Comparison of ENCODE assay signal across 22 cellular contexts in genomic region chr20:46696791-46697279, GRCh38. TPM values are rescaled to one million over a fixed set of nuclear protein-coding genes. Genes with fewer than 3 reads are reported as not detected.
"Had no signal": no experiment of that assay in that cellular context is flagged by ENCODE, and none has a peak within 500 bp of the region (broad histone marks: within the 10 kb centered on the region; RNA-seq: fewer than 3 reads in every experiment).

No MANE protein-coding gene starts in this region.

- ATAC-seq: activated CD8-positive, alpha-beta T cell treated with anti-CD3 and anti-CD28 coated beads for 36 hours; activated T-helper 17 cell treated with anti-CD3 and anti-CD28 coated beads, Interleukin-2, amount 50 U/mL, for 72 hours; body of pancreas; naive thymus-derived CD8-positive, alpha-beta T cell; upper lobe of right lung had no signal

- H3K79me2 ChIP-seq: hepatocyte had no signal

- H3K27ac Mint-ChIP-seq: activated B cell treated with CpG ODN at 0.5 μM for 24 hours; activated CD4-positive, alpha-beta T cell treated with anti-CD3 and anti-CD28 coated beads, Interleukin-2, amount 10 ng/mL, durations not matched to agents 24 days and 14 days; activated CD8-positive, alpha-beta T cell treated with anti-CD3 and anti-CD28 coated beads for 36 hours; activated naive CD8-positive, alpha-beta T cell treated with anti-CD3 and anti-CD28 coated beads, Interleukin-2, amount 10 ng/mL, durations not matched to agents 7 days and 5 days; activated T-helper 17 cell treated with anti-CD3 and anti-CD28 coated beads, Interleukin-2, amount 50 U/mL, for 72 hours; naive thymus-derived CD8-positive, alpha-beta T cell; T-helper 2 cell treated with Interferon-gamma antibody and Interleukin-4, amounts not matched to agents 5 μg/mL and 100 μg/mL, for 36 hours had no signal

- H3K4me1 Mint-ChIP-seq: activated T-helper 17 cell treated with anti-CD3 and anti-CD28 coated beads, Interleukin-2, amount 50 U/mL, for 72 hours had no signal

- H3K9me3 ChIP-seq: body of pancreas, upper lobe of right lung had no signal

- H3K27me3 ChIP-seq: body of pancreas, hepatocyte had no signal

- FAIRE-seq: colon had no signal

- H3K4me1 ChIP-seq: body of pancreas, upper lobe of right lung had no signal

- H3K4me3 ChIP-seq: body of pancreas, dorsolateral prefrontal cortex, hepatocyte, upper lobe of right lung had no signal

- H3K27ac ChIP-seq: body of pancreas, epithelial cell of prostate, upper lobe of right lung had no signal

- H3K9me3 Mint-ChIP-seq: activated B cell treated with CpG ODN at 0.5 μM for 24 hours; activated CD4-positive, alpha-beta T cell treated with anti-CD3 and anti-CD28 coated beads, Interleukin-2, amount 10 ng/mL, durations not matched to agents 24 days and 14 days; activated CD8-positive, alpha-beta T cell treated with anti-CD3 and anti-CD28 coated beads for 36 hours; activated naive CD8-positive, alpha-beta T cell treated with anti-CD3 and anti-CD28 coated beads, Interleukin-2, amount 10 ng/mL, durations not matched to agents 7 days and 5 days; naive thymus-derived CD8-positive, alpha-beta T cell; T-helper 2 cell treated with Interferon-gamma antibody and Interleukin-4, amounts not matched to agents 5 μg/mL and 100 μg/mL, for 36 hours had no signal

- H3K36me3 Mint-ChIP-seq: activated naive CD8-positive, alpha-beta T cell treated with anti-CD3 and anti-CD28 coated beads, Interleukin-2, amount 10 ng/mL, durations not matched to agents 7 days and 5 days had no signal

- H3K36me3 ChIP-seq: upper lobe of right lung had no signal

- H3K4me3 Mint-ChIP-seq: activated B cell treated with CpG ODN at 0.5 μM for 24 hours; activated CD4-positive, alpha-beta T cell treated with anti-CD3 and anti-CD28 coated beads, Interleukin-2, amount 10 ng/mL, durations not matched to agents 24 days and 14 days; activated CD8-positive, alpha-beta T cell treated with anti-CD3 and anti-CD28 coated beads for 36 hours; activated naive CD8-positive, alpha-beta T cell treated with anti-CD3 and anti-CD28 coated beads, Interleukin-2, amount 10 ng/mL, durations not matched to agents 7 days and 5 days; activated T-helper 17 cell treated with anti-CD3 and anti-CD28 coated beads, Interleukin-2, amount 50 U/mL, for 72 hours; naive thymus-derived CD8-positive, alpha-beta T cell; T-helper 2 cell treated with Interferon-gamma antibody and Interleukin-4, amounts not matched to agents 5 μg/mL and 100 μg/mL, for 36 hours had no signal

- DNase-seq: activated B cell treated with CpG ODN at 0.5 μM for 24 hours; activated CD4-positive, alpha-beta T cell treated with anti-CD3 and anti-CD28 coated beads, Interleukin-2, amount 10 ng/mL, durations not matched to agents 24 days and 14 days; activated CD8-positive, alpha-beta T cell treated with anti-CD3 and anti-CD28 coated beads for 36 hours; activated naive CD4-positive, alpha-beta T cell; activated naive CD8-positive, alpha-beta T cell treated with anti-CD3 and anti-CD28 coated beads, Interleukin-2, amount 10 ng/mL, durations not matched to agents 7 days and 5 days; activated T-cell treated with anti-CD3 and anti-CD28 coated beads, Interleukin-2, amount 50 U/mL, for 1 hour; body of pancreas; caudate nucleus; dorsolateral prefrontal cortex; foreskin fibroblast; mesendoderm; naive thymus-derived CD8-positive, alpha-beta T cell; stimulated activated CD4-positive, alpha-beta T cell treated with anti-CD3 and anti-CD28 coated beads, Interleukin-12 subunit alpha, Interleukin-12 subunit beta, amount 100 ng/mL, for 4 hours; stimulated activated CD4-positive, alpha-beta T cell treated with anti-CD3 and anti-CD28 coated beads, Interleukin-1b, Interleukin-23, amount 100 ng/mL, for 48 hours; stimulated activated CD8-positive, alpha-beta memory T cell treated with anti-CD3 and anti-CD28 coated beads, Interleukin-4, amount 100 ng/mL, for 48 hours; stimulated activated naive CD4-positive, alpha-beta T cell; upper lobe of right lung had no signal

- H3K4me2 ChIP-seq: hepatocyte had no signal

- H2AFZ ChIP-seq: hepatocyte had no signal

RNA-seq across cellular contexts. Expression of gene SLC2A10, which starts 12.6 kb away (rescaled TPM):
- total RNA-seq: activated B cell treated with CpG ODN at 0.5 μM for 24 hours; activated CD4-positive, alpha-beta T cell treated with anti-CD3 and anti-CD28 coated beads, Interleukin-2, amount 10 ng/mL, durations not matched to agents 24 days and 14 days; activated CD8-positive, alpha-beta T cell treated with anti-CD3 and anti-CD28 coated beads for 36 hours; activated naive CD8-positive, alpha-beta T cell treated with anti-CD3 and anti-CD28 coated beads, Interleukin-2, amount 10 ng/mL, durations not matched to agents 7 days and 5 days; activated T-helper 17 cell treated with anti-CD3 and anti-CD28 coated beads, Interleukin-2, amount 50 U/mL, for 72 hours had no signal
- polyA plus RNA-seq: naive thymus-derived CD8-positive, alpha-beta T cell had no signal

RNA-seq across cellular contexts. Expression of gene SLC13A3, which starts 45.6 kb away (rescaled TPM):
- total RNA-seq: activated CD4-positive, alpha-beta T cell treated with anti-CD3 and anti-CD28 coated beads, Interleukin-2, amount 10 ng/mL, durations not matched to agents 24 days and 14 days; activated CD8-positive, alpha-beta T cell treated with anti-CD3 and anti-CD28 coated beads for 36 hours; activated T-helper 17 cell treated with anti-CD3 and anti-CD28 coated beads, Interleukin-2, amount 50 U/mL, for 72 hours had no signal
- polyA plus RNA-seq: naive thymus-derived CD8-positive, alpha-beta T cell had no signal
